Comparison of ENCODE assay signal across 1 cellular context in genomic region chr13:51894239-51894638, GRCh38.
TF ChIP-seq lines count a peak whose summit lies in the region.

No MANE protein-coding gene starts in this region.

TF ChIP-seq in GM12878, 131 proteins besides CTCF, POLR2A, EP300 and RAD21:
- no peak for TF ChIP-seq ZNF687 (IDR thresholded peaks at IDR 0.05)
- no peak for TF ChIP-seq YBX1 (IDR thresholded peaks at IDR 0.05)
- TF ChIP-seq TBL1XR1 (IDR thresholded peaks at IDR 0.05; ENCODE audit: low read depth, low read length) = no peak
- no peak for TF ChIP-seq IKZF1 (conservative IDR thresholded peaks at IDR 0.05)
- no peak for TF ChIP-seq RCOR1 (conservative IDR thresholded peaks at IDR 0.05; ENCODE audit: low read depth, low read length)
- TF ChIP-seq NFYA (IDR thresholded peaks at IDR 0.05; ENCODE audit: borderline replicate concordance, low read depth, low read length) = no peak
- TF ChIP-seq ZBTB11 (CRISPR knock-in tag; IDR thresholded peaks at IDR 0.05) = no peak
- no peak for TF ChIP-seq IKZF2 (IDR thresholded peaks at IDR 0.05)
- TF ChIP-seq SREBF2 (IDR thresholded peaks at IDR 0.05; ENCODE audit: low read length) = no peak
